9 cellular contexts compared by ENCODE assay signal in the genomic region with DNA sequence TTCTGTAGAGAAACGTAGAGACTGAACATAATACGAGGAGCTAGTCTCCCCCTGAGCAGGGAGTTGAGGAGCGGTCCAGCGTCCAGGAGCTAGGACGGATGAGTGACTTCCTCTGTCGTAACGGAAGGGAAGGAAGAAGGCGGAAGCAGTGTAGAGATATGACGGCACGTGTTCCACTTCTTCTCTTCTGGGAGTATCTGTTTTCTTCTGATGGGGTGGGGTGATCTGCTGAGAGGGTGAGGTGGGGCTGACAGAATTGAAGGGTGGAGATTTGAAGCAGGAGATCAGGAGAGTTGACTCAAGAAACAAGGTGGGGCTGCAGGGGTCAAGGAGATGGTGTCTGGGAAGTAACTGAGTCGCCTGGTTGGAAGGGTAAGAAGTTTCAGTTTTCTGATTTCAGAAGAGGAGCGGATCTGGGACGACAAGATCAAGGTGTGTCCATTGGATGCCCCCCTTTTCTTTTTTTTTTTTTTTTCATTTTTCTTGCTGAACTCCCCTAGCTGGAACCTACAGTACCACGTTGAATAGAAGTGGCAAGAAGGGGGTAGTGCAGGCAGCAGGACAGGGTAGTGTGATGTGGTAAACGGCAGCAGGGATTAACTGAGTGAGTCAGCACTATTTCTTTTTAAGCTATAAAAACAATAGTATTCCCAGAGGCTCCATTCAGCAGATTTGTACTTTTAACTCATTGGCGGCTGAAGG. TPM values are rescaled to one million over a fixed set of nuclear protein-coding genes. Genes with fewer than 3 reads are reported as not detected.
DNase-seq lines count a peak whose midpoint lies in the region; ATAC-seq, FAIRE-seq and TF ChIP-seq lines count a peak whose summit lies in the region.
"Had no signal": no experiment of that assay in that cellular context is flagged by ENCODE, and none has a peak within 500 bp of the region (broad histone marks: within the 10 kb centered on the region; RNA-seq: fewer than 3 reads in every experiment).

No MANE protein-coding gene starts in this region.

- TF ChIP-seq CTCF in AG10803 (conservative IDR thresholded peaks at IDR 0.05; ENCODE audit: low read length), result peak; percentile 25; the same call in 1 of the 2 replicates
- no peak for TF ChIP-seq CTCF in astrocyte (IDR thresholded peaks at IDR 0.05; ENCODE audit: insufficient read depth, low read depth, low read length)
- TF ChIP-seq CTCF in HepG2 (CRISPR knock-in tag; IDR thresholded peaks at IDR 0.05), result no peak

- no peaks in the 10 kb centered on the region for H4K20me1 ChIP-seq in astrocyte (ENCODE audit: insufficient read depth, low read length)
- no peaks in the 10 kb centered on the region for H4K20me1 ChIP-seq in HepG2 (ENCODE audit: insufficient read depth, low read length)

- peak; percentile 70 for FAIRE-seq in astrocyte (lab: Jason Lieb, UNC)
- no peak for FAIRE-seq in HepG2 (lab: Jason Lieb, UNC)
- FAIRE-seq: GM18507 had no signal

- H3K27ac ChIP-seq in astrocyte (ENCODE audit: low read depth, low read length) (no peak overlapping the region), HepG2 (ENCODE audit: extremely low read length, insufficient read depth, low read length) (no peak overlapping the region)

- H3K36me3 ChIP-seq in astrocyte (ENCODE audit: insufficient read depth, low read length) (no peaks in the 10 kb centered on the region), HepG2 (replicated peaks in 1 of 2; ENCODE audit: control insufficient read depth in 1 of 2, insufficient read depth in 2 of 2, low read length in 2 of 2) (no peaks in the 10 kb centered on the region)

- WGBS in HepG2 (ENCODE audit: low lambda C conversion rate), result 58% methylated on average over 16 of the region's 16 CpGs

- DNase-seq in AG10803 (ENCODE audit: low read depth), result peak; percentile 51
- DNase-seq in astrocyte (ENCODE audit: low read depth), result peak; percentile 25
- no peak for DNase-seq in HepG2 (ENCODE audit: low spot score)
- no peak for DNase-seq in NCI-H1930 (lab: John Stamatoyannopoulos, UW)
- DNase-seq in iPS-NIHi7 (ENCODE audit: extremely low spot score), result no peak

- no peak overlapping the region for H3K9ac ChIP-seq in astrocyte (ENCODE audit: low read length)
- H3K9ac ChIP-seq in HepG2 (ENCODE audit: insufficient read depth, low read depth, low read length), result no peak overlapping the region

- TF ChIP-seq POLR2A in HepG2 (IDR thresholded peaks at IDR 0.05; ENCODE audit: insufficient read depth in 1 of 2, low read depth in 2 of 2, low read length in 2 of 2), result no peak

- in situ Hi-C loops in HepG2 (cut with HindIII; ENCODE audit: extremely low pct_ligation_motif_present, low pct_unique_long_range_greater_than_20kb), result no loop called here

- H3K27me3 Mint-ChIP-seq in IgD-negative memory B cell (peaks cover 17% of the 10 kb centered on the region), astrocyte (ENCODE audit: low read depth, unreplicated experiment) (peaks cover 6% of the 10 kb centered on the region)

- TF ChIP-seq RAD21 in HepG2 (CRISPR knock-in tag; IDR thresholded peaks at IDR 0.05), result no peak

- H3K27me3 ChIP-seq in astrocyte (ENCODE audit: insufficient read depth, low read length), result peaks cover 5% of the 10 kb centered on the region
- H3K27me3 ChIP-seq in HepG2 (ENCODE audit: control insufficient read depth in 1 of 2, insufficient read depth in 2 of 2, low read length in 2 of 2), result peaks cover 0 to 3% of the 10 kb centered on the region in 2 experiments; a peak in 2 of 5 replicates

- H3K9me3 Mint-ChIP-seq in IgD-negative memory B cell, result no peaks in the 10 kb centered on the region
- no peaks in the 10 kb centered on the region for H3K9me3 Mint-ChIP-seq in astrocyte (ENCODE audit: unreplicated experiment)

- H2AFZ ChIP-seq in astrocyte (ENCODE audit: low read depth, low read length) (no peak overlapping the region), HepG2 (ENCODE audit: low read length) (no peak overlapping the region)

- BruUV-seq in HepG2 (replicated peaks; lab: Mats Ljungman, UMichigan), result no TSS peak

- ATAC-seq in HepG2 (peak; percentile 66; the same call in 2 of the 3 replicates), GM18868 (IDR thresholded peaks at IDR 0.05; ENCODE audit: unreplicated experiment) (no peak), HG03097 (IDR thresholded peaks at IDR 0.05; ENCODE audit: low FRiP score, unreplicated experiment) (no peak)

- H3K4me2 ChIP-seq in astrocyte (ENCODE audit: low read length), result peak overlapping the region; percentile 42
- no peak overlapping the region for H3K4me2 ChIP-seq in HepG2 (ENCODE audit: low read depth, low read length)

- TF ChIP-seq EP300 in HepG2 (IDR thresholded peaks at IDR 0.05; ENCODE audit: low read depth in 2 of 2, low read length in 2 of 2) (no peak), HepG2 (CRISPR knock-in tag; IDR thresholded peaks at IDR 0.05; ENCODE audit: borderline replicate concordance) (no peak)

- no peaks in the 10 kb centered on the region for H3K9me3 ChIP-seq in astrocyte (ENCODE audit: insufficient read depth, low read depth, low read length)
- H3K9me3 ChIP-seq in HepG2 (ENCODE audit: low read length), result no peaks in the 10 kb centered on the region

- H3K36me3 Mint-ChIP-seq in IgD-negative memory B cell (peaks cover 4% of the 10 kb centered on the region), astrocyte (ENCODE audit: low read depth, unreplicated experiment) (no peaks in the 10 kb centered on the region)

- POLR2A ChIA-PET in HepG2 (lab: Yijun Ruan, JAX), result no interaction called here

- H3K79me2 ChIP-seq in astrocyte (ENCODE audit: insufficient read depth, low read length), result no peaks in the 10 kb centered on the region
- no peaks in the 10 kb centered on the region for H3K79me2 ChIP-seq in HepG2 (ENCODE audit: insufficient read depth, low read length)

- H3K27ac Mint-ChIP-seq in IgD-negative memory B cell (no peak overlapping the region), astrocyte (ENCODE audit: unreplicated experiment) (no peak overlapping the region)

- H3K4me1 Mint-ChIP-seq in IgD-negative memory B cell (peaks cover 6 to 9% (median 8%) of the 10 kb centered on the region in 3 donors), astrocyte (ENCODE audit: low read depth, unreplicated experiment) (peaks cover 22% of the 10 kb centered on the region)

- H3K4me3 ChIP-seq in AG10803 (ENCODE audit: low read length) (no peak overlapping the region), astrocyte (ENCODE audit: insufficient read depth, low read depth, low read length) (no peak overlapping the region), HepG2 (replicated peaks in 1 of 3; ENCODE audit: insufficient read depth in 1 of 3, low read depth in 2 of 3, low read length in 3 of 3) (no peak overlapping the region)

- CTCF ChIA-PET in HepG2 (lab: Yijun Ruan, JAX; ENCODE audit: low intra/inter-chr PET ratio, low total read pairs), result no interaction called here

- peaks cover 11% of the 10 kb centered on the region for H3K4me1 ChIP-seq in astrocyte (ENCODE audit: insufficient read depth, low read length)
- H3K4me1 ChIP-seq in HepG2 (ENCODE audit: insufficient read depth, low read length), result no peaks in the 10 kb centered on the region

- intact Hi-C loops in HepG2 (cut with micrococcal nuclease; ENCODE audit: unreplicated experiment), result no loop called here

- H3K4me3 Mint-ChIP-seq in IgD-negative memory B cell (peak overlapping the region in 3 of 4 donors; percentile 72 to 90 (median 88)), astrocyte (ENCODE audit: unreplicated experiment) (peak overlapping the region; percentile 51)

RNA-seq across cellular contexts. Expression of gene SETD7, which starts 50.7 kb away (rescaled TPM):
- polyA plus RNA-seq in IgD-negative memory B cell (2.0 TPM), HepG2 (2011; rRNA removed) (0.08 and 0.13 TPM in 2 replicates)
- total RNA-seq in astrocyte (51.4 and 55.0 TPM in 2 replicates), HepG2 (2016; rRNA removed; fragmentation: Illumina TruSeq; extraction: Trizol) (0.22 and 0.48 TPM in 2 replicates)
- 0.09 TPM in 1 of 2 replicates, not detected in the other for total RNA-seq in HepG2 (2016; cell fraction: cytosol; rRNA removed; fragmentation: Illumina TruSeq; extraction: Trizol; ENCODE audit: low read depth)
- 0.26 and 0.46 TPM in 2 replicates for total RNA-seq in HepG2 (2016; cell fraction: insoluble cytoplasmic fraction; rRNA removed; fragmentation: Illumina TruSeq; extraction: Trizol)
- 0.09 and 0.14 TPM in 2 replicates for total RNA-seq in HepG2 (2016; cell fraction: membrane; rRNA removed; fragmentation: Illumina TruSeq; extraction: Trizol)
- total RNA-seq in HepG2 (2016; cell fraction: nucleus; rRNA removed; fragmentation: Illumina TruSeq; extraction: Trizol), result 0.25 and 0.28 TPM in 2 replicates
- 0.07 and 0.14 TPM in 2 replicates for polyA plus RNA-seq in HepG2 (2011; cell fraction: cytosol; rRNA removed)
- 0.21 TPM in 2 replicates for polyA plus RNA-seq in HepG2 (2011; cell fraction: nucleus; rRNA removed)
- 0.21 and 0.28 TPM in 2 replicates for polyA plus RNA-seq in HepG2 (2012)
- polyA plus RNA-seq in HepG2 (2016; cell fraction: cytosol; fragmentation: Illumina TruSeq; extraction: Trizol; ENCODE audit: low read depth), result 0.05 TPM in 1 of 2 replicates, not detected in the other
- 0.26 and 0.27 TPM in 2 replicates for polyA plus RNA-seq in HepG2 (2016; cell fraction: insoluble cytoplasmic fraction; fragmentation: Illumina TruSeq; extraction: Trizol; ENCODE audit: low read depth)
- polyA plus RNA-seq in HepG2 (2016; cell fraction: membrane; fragmentation: Illumina TruSeq; extraction: Trizol; ENCODE audit: low read depth), result 0.06 and 0.10 TPM in 2 replicates
- 0.15 and 0.24 TPM in 2 replicates for polyA plus RNA-seq in HepG2 (2016; cell fraction: nucleus; fragmentation: Illumina TruSeq; extraction: Trizol; ENCODE audit: insufficient read depth, low read depth)
- polyA minus RNA-seq in HepG2 (2011; rRNA and poly(A)+ RNA removed; ENCODE audit: low replicate concordance), result 0.24 and 48.0 TPM in 2 replicates
- polyA minus RNA-seq in HepG2 (2011; cell fraction: cytosol; rRNA and poly(A)+ RNA removed), result 0.30 and 0.44 TPM in 2 replicates
- polyA minus RNA-seq in HepG2 (2011; cell fraction: nucleus; rRNA and poly(A)+ RNA removed), result 0.25 and 0.26 TPM in 2 replicates

RNA-seq across cellular contexts. Expression of gene MGST2, which starts 58.9 kb away (rescaled TPM):
- polyA plus RNA-seq in IgD-negative memory B cell (2.0 TPM), HepG2 (2011; rRNA removed) (312 and 416 TPM in 2 replicates)
- total RNA-seq in astrocyte (16.5 and 17.6 TPM in 2 replicates), HepG2 (2016; rRNA removed; fragmentation: Illumina TruSeq; extraction: Trizol) (120 and 205 TPM in 2 replicates)
- total RNA-seq in HepG2 (2016; cell fraction: cytosol; rRNA removed; fragmentation: Illumina TruSeq; extraction: Trizol; ENCODE audit: low read depth), result 66.9 and 76.7 TPM in 2 replicates
- 124 and 205 TPM in 2 replicates for total RNA-seq in HepG2 (2016; cell fraction: insoluble cytoplasmic fraction; rRNA removed; fragmentation: Illumina TruSeq; extraction: Trizol)
- 50.8 and 53.3 TPM in 2 replicates for total RNA-seq in HepG2 (2016; cell fraction: membrane; rRNA removed; fragmentation: Illumina TruSeq; extraction: Trizol)
- total RNA-seq in HepG2 (2016; cell fraction: nucleus; rRNA removed; fragmentation: Illumina TruSeq; extraction: Trizol), result 168 and 186 TPM in 2 replicates
- 312 and 476 TPM in 2 replicates for polyA plus RNA-seq in HepG2 (2011; cell fraction: cytosol; rRNA removed)
- polyA plus RNA-seq in HepG2 (2011; cell fraction: nucleus; rRNA removed), result 137 and 177 TPM in 2 replicates
- polyA plus RNA-seq in HepG2 (2012), result 293 and 426 TPM in 2 replicates
- 57.8 and 59.6 TPM in 2 replicates for polyA plus RNA-seq in HepG2 (2016; cell fraction: cytosol; fragmentation: Illumina TruSeq; extraction: Trizol; ENCODE audit: low read depth)
- 132 and 154 TPM in 2 replicates for polyA plus RNA-seq in HepG2 (2016; cell fraction: insoluble cytoplasmic fraction; fragmentation: Illumina TruSeq; extraction: Trizol; ENCODE audit: low read depth)
- 49.5 and 55.2 TPM in 2 replicates for polyA plus RNA-seq in HepG2 (2016; cell fraction: membrane; fragmentation: Illumina TruSeq; extraction: Trizol; ENCODE audit: low read depth)
- polyA plus RNA-seq in HepG2 (2016; cell fraction: nucleus; fragmentation: Illumina TruSeq; extraction: Trizol; ENCODE audit: insufficient read depth, low read depth), result 282 and 318 TPM in 2 replicates
- polyA minus RNA-seq in HepG2 (2011; rRNA and poly(A)+ RNA removed; ENCODE audit: low replicate concordance), result 18.4 and 54.7 TPM in 2 replicates
- 93.2 and 100 TPM in 2 replicates for polyA minus RNA-seq in HepG2 (2011; cell fraction: cytosol; rRNA and poly(A)+ RNA removed)
- polyA minus RNA-seq in HepG2 (2011; cell fraction: nucleus; rRNA and poly(A)+ RNA removed), result 263 and 286 TPM in 2 replicates

Comparison
In these comparisons a context has a peak if more than half of its experiments do, and no peak if none do; other contexts are left out.
1. DNase-seq: peak in AG10803 (single experiment) and astrocyte (single experiment); none in HepG2 (single experiment), NCI-H1930 (0 of 2) and iPS-NIHi7 (single experiment).
2. RNA of gene SETD7, which starts 50.7 kb away (total RNA-seq): 51.4 to 55.0 TPM in astrocyte; 0.09 to 0.48 TPM in HepG2; every median in the first group is over 10 times any median in the second.